In the genomic region with DNA sequence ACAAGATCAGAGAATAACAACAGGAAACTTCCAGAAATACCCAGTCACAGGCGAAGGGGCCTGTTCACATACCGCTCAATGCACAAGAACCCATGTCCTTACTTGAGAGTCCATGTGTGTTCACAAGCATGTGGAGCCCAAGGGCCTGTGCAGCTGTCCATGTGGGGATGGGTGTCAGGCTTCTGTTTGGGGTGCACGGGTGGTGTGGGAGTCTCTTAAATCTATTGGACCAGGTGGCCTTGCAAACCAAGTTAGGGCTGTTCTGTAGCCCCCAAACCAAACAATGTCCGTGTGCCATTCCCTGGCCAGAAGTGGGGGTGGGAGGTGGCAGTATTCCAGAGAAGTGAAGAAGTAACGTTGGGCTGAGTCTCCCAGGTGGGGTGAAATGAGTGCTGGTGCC, we compare ENCODE assay signal across 1 cellular context.
TF ChIP-seq lines count a peak whose summit lies in the region.

No MANE protein-coding gene starts in this region.

TF ChIP-seq in SK-N-SH, 30 proteins besides CTCF, POLR2A, EP300 and RAD21 (continued from another document):
- TF ChIP-seq, protein P1, sequence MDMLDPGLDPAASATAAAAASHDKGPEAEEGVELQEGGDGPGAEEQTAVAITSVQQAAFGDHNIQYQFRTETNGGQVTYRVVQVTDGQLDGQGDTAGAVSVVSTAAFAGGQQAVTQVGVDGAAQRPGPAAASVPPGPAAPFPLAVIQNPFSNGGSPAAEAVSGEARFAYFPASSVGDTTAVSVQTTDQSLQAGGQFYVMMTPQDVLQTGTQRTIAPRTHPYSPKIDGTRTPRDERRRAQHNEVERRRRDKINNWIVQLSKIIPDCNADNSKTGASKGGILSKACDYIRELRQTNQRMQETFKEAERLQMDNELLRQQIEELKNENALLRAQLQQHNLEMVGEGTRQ (IDR thresholded peaks at IDR 0.05; ENCODE audit: borderline replicate concordance, low read depth, low read length), result no peak
- no peak for TF ChIP-seq TAF1 (IDR thresholded peaks at IDR 0.05; ENCODE audit: borderline replicate concordance, low read depth, low read length)
- TF ChIP-seq JUND (IDR thresholded peaks at IDR 0.05), result no peak
- TF ChIP-seq GATA2 (CRISPR knock-in tag; IDR thresholded peaks at IDR 0.05), result no peak
- no peak for TF ChIP-seq MAX (IDR thresholded peaks at IDR 0.05; ENCODE audit: low read depth)
- TF ChIP-seq GABPA (IDR thresholded peaks at IDR 0.05; ENCODE audit: low read depth), result no peak
- no peak for TF ChIP-seq FOSL2 (IDR thresholded peaks at IDR 0.05; ENCODE audit: borderline replicate concordance, low read depth)
- TF ChIP-seq ELF1 (IDR thresholded peaks at IDR 0.05), result no peak
- TF ChIP-seq, protein P2, sequence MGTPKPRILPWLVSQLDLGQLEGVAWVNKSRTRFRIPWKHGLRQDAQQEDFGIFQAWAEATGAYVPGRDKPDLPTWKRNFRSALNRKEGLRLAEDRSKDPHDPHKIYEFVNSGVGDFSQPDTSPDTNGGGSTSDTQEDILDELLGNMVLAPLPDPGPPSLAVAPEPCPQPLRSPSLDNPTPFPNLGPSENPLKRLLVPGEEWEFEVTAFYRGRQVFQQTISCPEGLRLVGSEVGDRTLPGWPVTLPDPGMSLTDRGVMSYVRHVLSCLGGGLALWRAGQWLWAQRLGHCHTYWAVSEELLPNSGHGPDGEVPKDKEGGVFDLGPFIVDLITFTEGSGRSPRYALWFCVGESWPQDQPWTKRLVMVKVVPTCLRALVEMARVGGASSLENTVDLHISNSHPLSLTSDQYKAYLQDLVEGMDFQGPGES (IDR thresholded peaks at IDR 0.05; ENCODE audit: low read depth, low read length), result no peak
- TF ChIP-seq CHD2 (IDR thresholded peaks at IDR 0.05; ENCODE audit: low read length, partially characterized antibody), result no peak
TF ChIP-seq in SK-N-SH: peak in this region for 0.
